In the genomic region with DNA sequence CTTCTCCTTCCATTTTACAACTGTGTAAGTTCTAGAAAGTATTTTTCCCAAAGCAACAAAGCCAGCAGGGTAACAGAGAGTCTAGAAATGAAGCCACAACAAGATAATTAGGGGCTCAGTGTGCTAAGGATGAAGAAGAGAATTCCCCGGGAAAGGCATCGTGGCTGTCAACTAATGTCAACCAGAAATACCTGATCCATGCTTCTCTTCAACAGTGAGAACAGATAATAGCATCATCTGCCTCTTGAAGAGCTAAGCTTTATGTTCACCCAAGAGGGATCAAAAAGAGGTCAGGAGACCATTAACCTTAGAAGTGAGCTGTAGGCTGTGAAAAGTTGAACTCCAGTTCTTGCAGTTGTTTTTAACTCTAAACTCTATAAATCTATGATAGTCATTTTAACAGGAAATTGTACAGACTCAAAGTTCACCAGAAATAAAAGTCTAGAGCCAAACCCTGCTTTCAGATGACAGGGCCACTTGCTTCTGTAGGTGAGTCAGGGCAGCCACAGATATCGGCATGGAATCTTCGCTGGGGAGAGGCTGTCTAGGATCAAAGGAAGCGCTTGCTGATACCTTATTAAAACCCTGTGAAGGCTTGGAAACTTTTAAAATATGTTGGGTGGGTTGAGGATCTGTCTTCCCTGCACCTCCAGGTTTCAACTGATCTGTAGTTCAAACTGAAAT, we compare ENCODE assay signal across 1 cellular context.
TF ChIP-seq lines count a peak whose summit lies in the region.

No MANE protein-coding gene starts in this region.

TF ChIP-seq in HepG2, 621 proteins besides CTCF, POLR2A, EP300 and RAD21 (continued from another document):
- TF ChIP-seq RNF2 (conservative IDR thresholded peaks at IDR 0.05; ENCODE audit: low read depth) (no peak), EED (CRISPR knock-in tag; IDR thresholded peaks at IDR 0.05) (no peak), ZNF205 (CRISPR knock-in tag; IDR thresholded peaks at IDR 0.05) (no peak), NR1H2 (CRISPR knock-in tag; IDR thresholded peaks at IDR 0.05; ENCODE audit: borderline replicate concordance, low read depth) (no peak), ZNF335 (CRISPR knock-in tag; IDR thresholded peaks at IDR 0.05) (no peak), TOPORS (CRISPR knock-in tag; IDR thresholded peaks at IDR 0.05) (no peak), PRMT3 (CRISPR knock-in tag; IDR thresholded peaks at IDR 0.05; ENCODE audit: borderline replicate concordance, low read depth) (no peak), ZBTB3 (CRISPR knock-in tag; IDR thresholded peaks at IDR 0.05; ENCODE audit: borderline replicate concordance, low read depth) (no peak), CEBPG (CRISPR knock-in tag; IDR thresholded peaks at IDR 0.05) (no peak), SMYD3 (CRISPR knock-in tag; IDR thresholded peaks at IDR 0.05) (peak; percentile 48; the same call in 1 of the 2 replicates), BCL6 (CRISPR knock-in tag; IDR thresholded peaks at IDR 0.05) (no peak), NCOA1 (CRISPR knock-in tag; IDR thresholded peaks at IDR 0.05) (no peak), SOX5 (CRISPR knock-in tag; IDR thresholded peaks at IDR 0.05; ENCODE audit: borderline replicate concordance) (no peak), ZNF660 (CRISPR knock-in tag; IDR thresholded peaks at IDR 0.05; ENCODE audit: borderline replicate concordance, low read depth) (no peak), ZBTB38 (CRISPR knock-in tag; IDR thresholded peaks at IDR 0.05) (peak; percentile 87; the same call in 1 of the 2 replicates), ZKSCAN1 (IDR thresholded peaks at IDR 0.05; ENCODE audit: low read length) (no peak), ZNF282 (IDR thresholded peaks at IDR 0.05; ENCODE audit: partially characterized antibody) (no peak), ZNF337 (CRISPR knock-in tag; IDR thresholded peaks at IDR 0.05; ENCODE audit: borderline replicate concordance, low read depth) (0 out of 2 replicates have a peak, but pooled peaks have one; percentile 34), ZNF547 (CRISPR knock-in tag; IDR thresholded peaks at IDR 0.05) (0 out of 2 replicates have a peak, but pooled peaks have one; percentile 33), DR1 (CRISPR knock-in tag; IDR thresholded peaks at IDR 0.05) (no peak), U2AF1 (optimal IDR thresholded peaks at IDR 0.05; ENCODE audit: low read depth, low read length) (no peak), ZNF776 (CRISPR knock-in tag; IDR thresholded peaks at IDR 0.05) (no peak), NBN (conservative IDR thresholded peaks at IDR 0.05) (no peak), ZNF33B (CRISPR knock-in tag; IDR thresholded peaks at IDR 0.05) (no peak), ETV5 (CRISPR knock-in tag; IDR thresholded peaks at IDR 0.05; ENCODE audit: borderline replicate concordance) (no peak), ZMAT3 (CRISPR knock-in tag; conservative IDR thresholded peaks at IDR 0.05) (no peak)
- TF ChIP-seq, protein P1, sequence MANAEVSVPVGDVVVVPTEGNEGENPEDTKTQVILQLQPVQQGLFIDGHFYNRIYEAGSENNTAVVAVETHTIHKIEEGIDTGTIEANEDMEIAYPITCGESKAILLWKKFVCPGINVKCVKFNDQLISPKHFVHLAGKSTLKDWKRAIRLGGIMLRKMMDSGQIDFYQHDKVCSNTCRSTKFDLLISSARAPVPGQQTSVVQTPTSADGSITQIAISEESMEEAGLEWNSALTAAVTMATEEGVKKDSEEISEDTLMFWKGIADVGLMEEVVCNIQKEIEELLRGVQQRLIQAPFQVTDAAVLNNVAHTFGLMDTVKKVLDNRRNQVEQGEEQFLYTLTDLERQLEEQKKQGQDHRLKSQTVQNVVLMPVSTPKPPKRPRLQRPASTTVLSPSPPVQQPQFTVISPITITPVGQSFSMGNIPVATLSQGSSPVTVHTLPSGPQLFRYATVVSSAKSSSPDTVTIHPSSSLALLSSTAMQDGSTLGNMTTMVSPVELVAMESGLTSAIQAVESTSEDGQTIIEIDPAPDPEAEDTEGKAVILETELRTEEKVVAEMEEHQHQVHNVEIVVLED (CRISPR knock-in tag; IDR thresholded peaks at IDR 0.05; ENCODE audit: borderline replicate concordance), result no peak
- TF ChIP-seq, protein P2, sequence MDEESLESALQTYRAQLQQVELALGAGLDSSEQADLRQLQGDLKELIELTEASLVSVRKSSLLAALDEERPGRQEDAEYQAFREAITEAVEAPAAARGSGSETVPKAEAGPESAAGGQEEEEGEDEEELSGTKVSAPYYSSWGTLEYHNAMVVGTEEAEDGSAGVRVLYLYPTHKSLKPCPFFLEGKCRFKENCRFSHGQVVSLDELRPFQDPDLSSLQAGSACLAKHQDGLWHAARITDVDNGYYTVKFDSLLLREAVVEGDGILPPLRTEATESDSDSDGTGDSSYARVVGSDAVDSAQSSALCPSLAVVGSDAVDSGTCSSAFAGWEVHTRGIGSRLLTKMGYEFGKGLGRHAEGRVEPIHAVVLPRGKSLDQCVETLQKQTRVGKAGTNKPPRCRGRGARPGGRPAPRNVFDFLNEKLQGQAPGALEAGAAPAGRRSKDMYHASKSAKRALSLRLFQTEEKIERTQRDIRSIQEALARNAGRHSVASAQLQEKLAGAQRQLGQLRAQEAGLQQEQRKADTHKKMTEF (CRISPR knock-in tag; IDR thresholded peaks at IDR 0.05), result no peak
- TF ChIP-seq, protein P3, sequence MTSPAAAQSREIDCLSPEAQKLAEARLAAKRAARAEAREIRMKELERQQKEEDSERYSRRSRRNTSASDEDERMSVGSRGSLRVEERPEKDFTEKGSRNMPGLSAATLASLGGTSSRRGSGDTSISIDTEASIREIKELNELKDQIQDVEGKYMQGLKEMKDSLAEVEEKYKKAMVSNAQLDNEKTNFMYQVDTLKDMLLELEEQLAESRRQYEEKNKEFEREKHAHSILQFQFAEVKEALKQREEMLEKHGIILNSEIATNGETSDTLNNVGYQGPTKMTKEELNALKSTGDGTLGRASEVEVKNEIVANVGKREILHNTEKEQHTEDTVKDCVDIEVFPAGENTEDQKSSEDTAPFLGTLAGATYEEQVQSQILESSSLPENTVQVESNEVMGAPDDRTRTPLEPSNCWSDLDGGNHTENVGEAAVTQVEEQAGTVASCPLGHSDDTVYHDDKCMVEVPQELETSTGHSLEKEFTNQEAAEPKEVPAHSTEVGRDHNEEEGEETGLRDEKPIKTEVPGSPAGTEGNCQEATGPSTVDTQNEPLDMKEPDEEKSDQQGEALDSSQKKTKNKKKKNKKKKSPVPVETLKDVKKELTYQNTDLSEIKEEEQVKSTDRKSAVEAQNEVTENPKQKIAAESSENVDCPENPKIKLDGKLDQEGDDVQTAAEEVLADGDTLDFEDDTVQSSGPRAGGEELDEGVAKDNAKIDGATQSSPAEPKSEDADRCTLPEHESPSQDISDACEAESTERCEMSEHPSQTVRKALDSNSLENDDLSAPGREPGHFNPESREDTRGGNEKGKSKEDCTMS (CRISPR knock-in tag; conservative IDR thresholded peaks at IDR 0.05), result no peak
- TF ChIP-seq, protein P4, sequence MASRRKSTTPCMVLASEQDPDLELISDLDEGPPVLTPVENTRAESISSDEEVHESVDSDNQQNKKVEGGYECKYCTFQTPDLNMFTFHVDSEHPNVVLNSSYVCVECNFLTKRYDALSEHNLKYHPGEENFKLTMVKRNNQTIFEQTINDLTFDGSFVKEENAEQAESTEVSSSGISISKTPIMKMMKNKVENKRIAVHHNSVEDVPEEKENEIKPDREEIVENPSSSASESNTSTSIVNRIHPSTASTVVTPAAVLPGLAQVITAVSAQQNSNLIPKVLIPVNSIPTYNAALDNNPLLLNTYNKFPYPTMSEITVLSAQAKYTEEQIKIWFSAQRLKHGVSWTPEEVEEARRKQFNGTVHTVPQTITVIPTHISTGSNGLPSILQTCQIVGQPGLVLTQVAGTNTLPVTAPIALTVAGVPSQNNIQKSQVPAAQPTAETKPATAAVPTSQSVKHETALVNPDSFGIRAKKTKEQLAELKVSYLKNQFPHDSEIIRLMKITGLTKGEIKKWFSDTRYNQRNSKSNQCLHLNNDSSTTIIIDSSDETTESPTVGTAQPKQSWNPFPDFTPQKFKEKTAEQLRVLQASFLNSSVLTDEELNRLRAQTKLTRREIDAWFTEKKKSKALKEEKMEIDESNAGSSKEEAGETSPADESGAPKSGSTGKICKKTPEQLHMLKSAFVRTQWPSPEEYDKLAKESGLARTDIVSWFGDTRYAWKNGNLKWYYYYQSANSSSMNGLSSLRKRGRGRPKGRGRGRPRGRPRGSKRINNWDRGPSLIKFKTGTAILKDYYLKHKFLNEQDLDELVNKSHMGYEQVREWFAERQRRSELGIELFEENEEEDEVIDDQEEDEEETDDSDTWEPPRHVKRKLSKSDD (CRISPR knock-in tag; IDR thresholded peaks at IDR 0.05; ENCODE audit: low read depth), result no peak
- TF ChIP-seq, protein P5, sequence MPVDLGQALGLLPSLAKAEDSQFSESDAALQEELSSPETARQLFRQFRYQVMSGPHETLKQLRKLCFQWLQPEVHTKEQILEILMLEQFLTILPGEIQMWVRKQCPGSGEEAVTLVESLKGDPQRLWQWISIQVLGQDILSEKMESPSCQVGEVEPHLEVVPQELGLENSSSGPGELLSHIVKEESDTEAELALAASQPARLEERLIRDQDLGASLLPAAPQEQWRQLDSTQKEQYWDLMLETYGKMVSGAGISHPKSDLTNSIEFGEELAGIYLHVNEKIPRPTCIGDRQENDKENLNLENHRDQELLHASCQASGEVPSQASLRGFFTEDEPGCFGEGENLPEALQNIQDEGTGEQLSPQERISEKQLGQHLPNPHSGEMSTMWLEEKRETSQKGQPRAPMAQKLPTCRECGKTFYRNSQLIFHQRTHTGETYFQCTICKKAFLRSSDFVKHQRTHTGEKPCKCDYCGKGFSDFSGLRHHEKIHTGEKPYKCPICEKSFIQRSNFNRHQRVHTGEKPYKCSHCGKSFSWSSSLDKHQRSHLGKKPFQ (CRISPR knock-in tag; IDR thresholded peaks at IDR 0.05; ENCODE audit: insufficient replicate concordance), result peak; percentile 45
- TF ChIP-seq, protein P6, sequence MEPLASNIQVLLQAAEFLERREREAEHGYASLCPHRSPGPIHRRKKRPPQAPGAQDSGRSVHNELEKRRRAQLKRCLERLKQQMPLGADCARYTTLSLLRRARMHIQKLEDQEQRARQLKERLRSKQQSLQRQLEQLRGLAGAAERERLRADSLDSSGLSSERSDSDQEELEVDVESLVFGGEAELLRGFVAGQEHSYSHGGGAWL (CRISPR knock-in tag; IDR thresholded peaks at IDR 0.05), result no peak
